Comparison of ENCODE assay signal across 11 cellular contexts in the genomic region with DNA sequence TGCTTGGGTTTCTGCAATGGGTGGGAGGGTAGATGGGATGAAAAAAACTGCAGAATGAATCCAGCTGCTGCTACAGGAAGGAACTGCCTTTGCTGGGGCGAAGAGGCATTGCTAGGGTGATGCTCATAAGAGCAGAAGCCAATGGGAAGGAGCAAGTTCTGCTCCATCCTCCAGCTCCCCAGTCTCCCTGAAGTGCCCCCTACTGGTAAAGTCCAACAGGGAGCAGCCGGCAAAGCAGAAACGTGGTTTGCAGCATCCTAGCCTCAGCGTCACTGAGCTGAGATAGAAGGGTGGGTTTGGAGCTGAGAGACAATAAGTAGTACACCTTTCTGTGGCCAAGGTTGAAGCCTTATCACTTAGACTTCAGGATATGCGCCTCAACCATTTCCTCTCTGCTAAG.
A peak's percentile ranks its signal among the peaks of the same experiment; 100 is the strongest.
DNase-seq lines count a peak whose midpoint lies in the region; ATAC-seq and TF ChIP-seq lines count a peak whose summit lies in the region.
"Had no signal": no experiment of that assay in that cellular context is flagged by ENCODE, and none has a peak within 500 bp of the region (broad histone marks: within the 10 kb centered on the region; RNA-seq: fewer than 3 reads in every experiment).

No MANE protein-coding gene starts in this region.

- WGBS in endodermal cell (ENCODE audit: insufficient coverage in 1 of 2, insufficient read length in 1 of 2), 2 experiments: 51 to 69% methylated on average over 3 to 5 of the region's 5 CpGs

- TF ChIP-seq CTCF in KMS-11 (conservative IDR thresholded peaks at IDR 0.05; ENCODE audit: low read depth, low read length) (0 out of 2 replicates have a peak, but pooled peaks have one; percentile 18), endodermal cell (conservative IDR thresholded peaks at IDR 0.05) (peak; percentile 84), retinal pigment epithelial cell (conservative IDR thresholded peaks at IDR 0.05; ENCODE audit: low read depth, low read length) (peak; percentile 27), natural killer cell (IDR thresholded peaks at IDR 0.05) (no peak)

- ATAC-seq in activated naive CD8-positive, alpha-beta T cell treated with anti-CD3 and anti-CD28 coated beads, Interleukin-2, amount 50 U/mL, for 24 hours: no peak
- no peak for ATAC-seq in natural killer cell

- H3K79me2 ChIP-seq in KMS-11 (ENCODE audit: insufficient read depth, low read depth): no peaks in the 10 kb centered on the region

- H3K27me3 ChIP-seq in KMS-11 (ENCODE audit: insufficient read depth, low read depth) (no peaks in the 10 kb centered on the region), endodermal cell (ENCODE audit: control insufficient read depth, insufficient read depth, low read length, poor library complexity, severe bottlenecking) (no peaks in the 10 kb centered on the region)

- H3K4me1 ChIP-seq in KMS-11 (ENCODE audit: low read depth, poor library complexity, severe bottlenecking) (no peaks in the 10 kb centered on the region), endodermal cell (ENCODE audit: control insufficient read depth, insufficient read depth, low read length) (peaks cover 28% of the 10 kb centered on the region)

- intact Hi-C loops in natural killer cell (cut with micrococcal nuclease): no loop called here

- no peaks in the 10 kb centered on the region for H4K20me1 ChIP-seq in KMS-11 (ENCODE audit: insufficient read depth)

- H3K27ac Mint-ChIP-seq in activated naive CD8-positive, alpha-beta T cell treated with anti-CD3 and anti-CD28 coated beads, Interleukin-2, amount 50 U/mL, for 24 hours: no peak overlapping the region
- H3K27ac Mint-ChIP-seq in activated naive CD8-positive, alpha-beta T cell treated with anti-CD3 and anti-CD28 coated beads for 36 hours: no peak overlapping the region
- H3K27ac Mint-ChIP-seq in endodermal cell: peak overlapping the region; percentile 74
- H3K27ac Mint-ChIP-seq in natural killer cell: no peak overlapping the region
- H3K27ac Mint-ChIP-seq: B cell; dendritic cell treated with granulocyte-macrophage colony-stimulating factor and Interleukin-4, amounts not matched to agents 40 ng/mL and 50 ng/mL, for 4 days had no signal

- H3K27ac ChIP-seq in KMS-11: no peak overlapping the region
- H3K27ac ChIP-seq in endodermal cell (ENCODE audit: low read depth, low read length): no peak overlapping the region

- no peak overlapping the region for H3K4me3 Mint-ChIP-seq in activated naive CD8-positive, alpha-beta T cell treated with anti-CD3 and anti-CD28 coated beads, Interleukin-2, amount 50 U/mL, for 24 hours
- H3K4me3 Mint-ChIP-seq in activated naive CD8-positive, alpha-beta T cell treated with anti-CD3 and anti-CD28 coated beads for 36 hours: no peak overlapping the region
- H3K4me3 Mint-ChIP-seq in endodermal cell: no peak overlapping the region
- H3K4me3 Mint-ChIP-seq in natural killer cell: no peak overlapping the region
- H3K4me3 Mint-ChIP-seq: B cell; dendritic cell treated with granulocyte-macrophage colony-stimulating factor and Interleukin-4, amounts not matched to agents 40 ng/mL and 50 ng/mL, for 4 days had no signal

- no peak overlapping the region for H2AFZ ChIP-seq in KMS-11 (ENCODE audit: low read depth)

- H3K36me3 ChIP-seq in KMS-11 (ENCODE audit: insufficient read depth) (no peaks in the 10 kb centered on the region), endodermal cell (ENCODE audit: control insufficient read depth, insufficient read depth, low read length) (no peaks in the 10 kb centered on the region)

- H3K36me3 Mint-ChIP-seq in activated naive CD8-positive, alpha-beta T cell treated with anti-CD3 and anti-CD28 coated beads, Interleukin-2, amount 50 U/mL, for 24 hours (ENCODE audit: low read depth): no peaks in the 10 kb centered on the region
- H3K36me3 Mint-ChIP-seq in activated naive CD8-positive, alpha-beta T cell treated with anti-CD3 and anti-CD28 coated beads for 36 hours: no peaks in the 10 kb centered on the region
- no peaks in the 10 kb centered on the region for H3K36me3 Mint-ChIP-seq in endodermal cell (ENCODE audit: low read depth)
- H3K36me3 Mint-ChIP-seq in natural killer cell: no peaks in the 10 kb centered on the region

- H3K9ac ChIP-seq in KMS-11 (no peak overlapping the region), endodermal cell (ENCODE audit: extremely low read depth, low read length, poor library complexity, severe bottlenecking) (no peak overlapping the region)

- H3K9me3 Mint-ChIP-seq in activated naive CD8-positive, alpha-beta T cell treated with anti-CD3 and anti-CD28 coated beads, Interleukin-2, amount 50 U/mL, for 24 hours: no peaks in the 10 kb centered on the region
- H3K9me3 Mint-ChIP-seq in activated naive CD8-positive, alpha-beta T cell treated with anti-CD3 and anti-CD28 coated beads for 36 hours: no peaks in the 10 kb centered on the region
- no peaks in the 10 kb centered on the region for H3K9me3 Mint-ChIP-seq in endodermal cell
- H3K9me3 Mint-ChIP-seq in natural killer cell: no peaks in the 10 kb centered on the region
- H3K9me3 Mint-ChIP-seq: dendritic cell treated with granulocyte-macrophage colony-stimulating factor and Interleukin-4, amounts not matched to agents 40 ng/mL and 50 ng/mL, for 4 days had no signal

- peak; percentile 9 for DNase-seq in activated naive CD8-positive, alpha-beta T cell treated with anti-CD3 and anti-CD28 coated beads, Interleukin-2, amount 50 U/mL, for 24 hours
- no peak for DNase-seq in activated naive CD8-positive, alpha-beta T cell treated with anti-CD3 and anti-CD28 coated beads for 36 hours
- DNase-seq in endodermal cell (peak; percentile 89), retinal pigment epithelial cell (ENCODE audit: low read depth) (no peak), RKO (ENCODE audit: low spot score) (no peak), natural killer cell (no peak)
- no peak for DNase-seq in activated naive CD4-positive, alpha-beta T cell treated with Interleukin-2 at 50 U/mL for 16 hours
- DNase-seq: T1000 had no signal

- no peaks in the 10 kb centered on the region for H3K4me1 Mint-ChIP-seq in activated naive CD8-positive, alpha-beta T cell treated with anti-CD3 and anti-CD28 coated beads, Interleukin-2, amount 50 U/mL, for 24 hours
- no peaks in the 10 kb centered on the region for H3K4me1 Mint-ChIP-seq in activated naive CD8-positive, alpha-beta T cell treated with anti-CD3 and anti-CD28 coated beads for 36 hours
- H3K4me1 Mint-ChIP-seq in endodermal cell: peaks cover 64% of the 10 kb centered on the region
- H3K4me1 Mint-ChIP-seq in natural killer cell: no peaks in the 10 kb centered on the region
- H3K4me1 Mint-ChIP-seq: B cell had no signal

- no peaks in the 10 kb centered on the region for H3K9me3 ChIP-seq in endodermal cell (ENCODE audit: control insufficient read depth, low read length)

- no peak overlapping the region for H3K4me2 ChIP-seq in KMS-11

- H3K4me3 ChIP-seq in KMS-11 (IDR thresholded peaks at IDR 0.05; ENCODE audit: insufficient read depth, low read depth, low read length): no peak overlapping the region
- no peak overlapping the region for H3K4me3 ChIP-seq in endodermal cell (ENCODE audit: low read length)
- no peak overlapping the region for H3K4me3 ChIP-seq in retinal pigment epithelial cell (ENCODE audit: low read length)

- H3K27me3 Mint-ChIP-seq in activated naive CD8-positive, alpha-beta T cell treated with anti-CD3 and anti-CD28 coated beads, Interleukin-2, amount 50 U/mL, for 24 hours: peaks cover 23% of the 10 kb centered on the region
- H3K27me3 Mint-ChIP-seq in activated naive CD8-positive, alpha-beta T cell treated with anti-CD3 and anti-CD28 coated beads for 36 hours: peaks cover 5% of the 10 kb centered on the region
- no peaks in the 10 kb centered on the region for H3K27me3 Mint-ChIP-seq in endodermal cell (ENCODE audit: insufficient read depth)
- H3K27me3 Mint-ChIP-seq in natural killer cell (ENCODE audit: low read depth in 2 of 2): peaks cover 2 to 17% of the 10 kb centered on the region in 2 donors

Comparison
In these comparisons a context has a peak if more than half of its experiments do, and no peak if none do; other contexts are left out.
1. DNase-seq: peak in activated naive CD8-positive, alpha-beta T cell treated with anti-CD3 and anti-CD28 coated beads, Interleukin-2, amount 50 U/mL, for 24 hours (single experiment) and endodermal cell (single experiment); none in activated naive CD8-positive, alpha-beta T cell treated with anti-CD3 and anti-CD28 coated beads for 36 hours (single experiment), retinal pigment epithelial cell (single experiment), RKO (single experiment), natural killer cell (single experiment) and activated naive CD4-positive, alpha-beta T cell treated with Interleukin-2 at 50 U/mL for 16 hours (single experiment).